In the genomic region with DNA sequence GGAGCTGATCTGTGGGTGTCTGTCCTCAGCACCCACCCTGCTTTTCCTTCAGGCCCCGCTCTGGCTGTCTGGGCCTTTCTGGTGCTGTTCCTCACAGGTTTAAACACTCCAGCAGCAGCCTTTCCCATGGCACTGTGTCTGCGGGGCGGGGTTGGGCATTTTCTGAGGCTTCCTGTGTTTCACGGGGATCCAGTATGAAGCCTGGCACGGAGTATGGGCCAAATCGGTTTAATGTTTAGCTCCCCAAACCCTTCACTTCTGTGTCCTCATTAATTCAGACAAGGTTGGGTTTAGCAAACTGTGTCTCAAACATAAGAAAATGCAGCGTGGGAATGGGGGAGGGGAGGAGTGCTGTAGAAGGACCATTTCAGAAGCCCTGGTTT, we compare ENCODE assay signal across 1 cellular context.
TF ChIP-seq lines count a peak whose summit lies in the region.

No MANE protein-coding gene starts in this region.

TF ChIP-seq in H1, 55 proteins besides CTCF, POLR2A, EP300 and RAD21:
- TF ChIP-seq HDAC2 (IDR thresholded peaks at IDR 0.05; ENCODE audit: borderline replicate concordance in 1 of 2, low read depth in 2 of 2, low read length in 2 of 2) (no peak), CHD7 (IDR thresholded peaks at IDR 0.05; ENCODE audit: insufficient replicate concordance, low read length) (no peak), JUND (IDR thresholded peaks at IDR 0.05; ENCODE audit: low read length) (no peak), NRF1 (IDR thresholded peaks at IDR 0.05; ENCODE audit: low read depth, low read length) (no peak), CBX8 (IDR thresholded peaks at IDR 0.05; ENCODE audit: borderline replicate concordance, low read depth, low read length) (no peak), BACH1 (IDR thresholded peaks at IDR 0.05; ENCODE audit: low read length) (no peak), POU5F1 (IDR thresholded peaks at IDR 0.05; ENCODE audit: low read depth, low read length) (no peak), TCF12 (IDR thresholded peaks at IDR 0.05; ENCODE audit: low read depth, low read length) (no peak), EGR1 (IDR thresholded peaks at IDR 0.05; ENCODE audit: borderline replicate concordance, low read depth, low read length) (no peak), EZH2 (IDR thresholded peaks at IDR 0.05; ENCODE audit: low read depth, low read length, severe bottlenecking) (no peak), TEAD4 (IDR thresholded peaks at IDR 0.05; ENCODE audit: low read depth, low read length) (no peak), CTBP2 (IDR thresholded peaks at IDR 0.05; ENCODE audit: borderline replicate concordance, insufficient read depth, insufficient read length, low read length) (no peak), RXRA (IDR thresholded peaks at IDR 0.05; ENCODE audit: insufficient read depth, low read depth, low read length) (no peak), GTF2F1 (IDR thresholded peaks at IDR 0.05; ENCODE audit: borderline replicate concordance, low read depth, low read length) (no peak), POLR2AphosphoS5 (IDR thresholded peaks at IDR 0.05; ENCODE audit: low read depth, low read length) (no peak), MAFK (IDR thresholded peaks at IDR 0.05; ENCODE audit: low read depth, low read length) (no peak)
- TF ChIP-seq, protein P1, sequence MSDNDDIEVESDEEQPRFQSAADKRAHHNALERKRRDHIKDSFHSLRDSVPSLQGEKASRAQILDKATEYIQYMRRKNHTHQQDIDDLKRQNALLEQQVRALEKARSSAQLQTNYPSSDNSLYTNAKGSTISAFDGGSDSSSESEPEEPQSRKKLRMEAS (IDR thresholded peaks at IDR 0.05) = no peak
- TF ChIP-seq, protein P2, sequence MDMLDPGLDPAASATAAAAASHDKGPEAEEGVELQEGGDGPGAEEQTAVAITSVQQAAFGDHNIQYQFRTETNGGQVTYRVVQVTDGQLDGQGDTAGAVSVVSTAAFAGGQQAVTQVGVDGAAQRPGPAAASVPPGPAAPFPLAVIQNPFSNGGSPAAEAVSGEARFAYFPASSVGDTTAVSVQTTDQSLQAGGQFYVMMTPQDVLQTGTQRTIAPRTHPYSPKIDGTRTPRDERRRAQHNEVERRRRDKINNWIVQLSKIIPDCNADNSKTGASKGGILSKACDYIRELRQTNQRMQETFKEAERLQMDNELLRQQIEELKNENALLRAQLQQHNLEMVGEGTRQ (IDR thresholded peaks at IDR 0.05; ENCODE audit: low read length) = no peak
